9 cellular contexts compared by ENCODE assay signal in the genomic region with DNA sequence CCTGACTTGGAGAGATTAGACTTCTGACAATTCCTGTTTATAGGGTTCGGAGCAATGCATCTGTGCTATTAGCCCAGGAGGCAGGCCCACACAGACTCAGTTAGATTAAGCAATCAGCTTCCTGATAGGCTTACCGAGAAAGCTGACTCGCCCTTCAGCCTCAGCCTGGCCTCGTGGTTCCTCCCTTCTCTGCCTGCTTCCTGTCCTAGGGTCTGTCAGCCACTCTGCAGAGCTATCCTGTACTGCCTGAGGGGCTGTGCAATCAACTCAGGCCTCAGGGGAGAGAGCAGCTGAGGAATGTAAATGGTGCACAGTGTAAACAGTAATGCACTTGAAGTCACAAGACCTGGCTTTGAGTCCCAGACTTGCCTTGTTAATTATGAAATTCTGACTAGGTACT. TPM values are rescaled to one million over a fixed set of nuclear protein-coding genes. Genes with fewer than 3 reads are reported as not detected.
DNase-seq lines count a peak whose midpoint lies in the region; ATAC-seq and TF ChIP-seq lines count a peak whose summit lies in the region.
"Had no signal": no experiment of that assay in that cellular context is flagged by ENCODE, and none has a peak within 500 bp of the region (broad histone marks: within the 10 kb centered on the region; RNA-seq: fewer than 3 reads in every experiment).

No MANE protein-coding gene starts in this region.

- ATAC-seq in Right ventricle myocardium superior (ENCODE audit: poor library complexity) (peak; percentile 65), GM21717 (IDR thresholded peaks at IDR 0.05; ENCODE audit: unreplicated experiment) (no peak)

- H3K4me3 ChIP-seq in fibroblast of villous mesenchyme (ENCODE audit: low read depth, low read length): no peak overlapping the region
- no peak overlapping the region for H3K4me3 ChIP-seq in retinal pigment epithelial cell (ENCODE audit: low read length)

- no peak for TF ChIP-seq CTCF in fibroblast of villous mesenchyme (IDR thresholded peaks at IDR 0.05; ENCODE audit: insufficient read depth, low read depth, low read length)
- TF ChIP-seq CTCF in retinal pigment epithelial cell (conservative IDR thresholded peaks at IDR 0.05; ENCODE audit: low read depth, low read length): no peak

- DNase-seq in Right ventricle myocardium superior (peak; percentile 47), cardiac septum (ENCODE audit: low spot score) (no peak), OCI-M1 (lab: John Stamatoyannopoulos, UW) (peak; percentile 91), fibroblast of villous mesenchyme (ENCODE audit: low read depth) (peak; percentile 90), retinal pigment epithelial cell (ENCODE audit: low read depth) (peak; percentile 98), NAMALWA (ENCODE audit: low spot score) (no peak), superior temporal gyrus (ENCODE audit: extremely low spot score) (no peak)
- DNase-seq: naive B cell had no signal

- intact Hi-C loops in Right ventricle myocardium superior (cut with DNase I) (no loop called here), cardiac septum (cut with DNase I) (no loop called here)

RNA-seq across cellular contexts. Expression of a gene that starts 30.7 kb away (rescaled TPM):
- total RNA-seq in Right ventricle myocardium superior (not detected), cardiac septum (0.38 TPM), fibroblast of villous mesenchyme (under 0.01 TPM in 1 of 2 replicates, not detected in the other)

Comparison
In these comparisons a context has a peak if more than half of its experiments do, and no peak if none do; other contexts are left out.
1. DNase-seq: peak in Right ventricle myocardium superior (single experiment), OCI-M1 (single experiment), fibroblast of villous mesenchyme (single experiment) and retinal pigment epithelial cell (single experiment); none in cardiac septum (single experiment), NAMALWA (single experiment) and superior temporal gyrus (single experiment).